Comparison of ENCODE assay signal across 1 cellular context in genomic region chr19:35775046-35775297, GRCh38.
TF ChIP-seq lines count a peak whose summit lies in the region.

No MANE protein-coding gene starts in this region.

TF ChIP-seq in GM12878, 131 proteins besides CTCF, POLR2A, EP300 and RAD21:
- TF ChIP-seq NRF1 (conservative IDR thresholded peaks at IDR 0.05; ENCODE audit: low read depth, low read length): no peak
- TF ChIP-seq PML (IDR thresholded peaks at IDR 0.05; ENCODE audit: low read length): no peak
- no peak for TF ChIP-seq TCF3 (IDR thresholded peaks at IDR 0.05; ENCODE audit: borderline replicate concordance, insufficient read depth, low read depth, low read length)
- no peak for TF ChIP-seq RELB (IDR thresholded peaks at IDR 0.05; ENCODE audit: low read depth)
- TF ChIP-seq E4F1 (IDR thresholded peaks at IDR 0.05; ENCODE audit: borderline replicate concordance, partially characterized antibody): no peak
- no peak for TF ChIP-seq HDGF (IDR thresholded peaks at IDR 0.05)
- no peak for TF ChIP-seq FOS (IDR thresholded peaks at IDR 0.05; ENCODE audit: borderline replicate concordance, extremely low read depth, insufficient read length)
- TF ChIP-seq TCF12 (IDR thresholded peaks at IDR 0.05; ENCODE audit: low read depth, low read length): no peak
- TF ChIP-seq USF1 (IDR thresholded peaks at IDR 0.05; ENCODE audit: borderline replicate concordance, extremely low read length, insufficient read depth, low read depth, low read length): no peak
- no peak for TF ChIP-seq PAX5 (IDR thresholded peaks at IDR 0.05; ENCODE audit: borderline replicate concordance, low read depth, low read length)
- no peak for TF ChIP-seq ASH2L (IDR thresholded peaks at IDR 0.05; ENCODE audit: borderline replicate concordance, low read depth)
